18 cellular contexts compared by ENCODE assay signal in genomic region chr14:23633160-23633701, GRCh38. TPM values are rescaled to one million over a fixed set of nuclear protein-coding genes. Genes with fewer than 3 reads are reported as not detected.
DNase-seq lines count a peak whose midpoint lies in the region; ATAC-seq and TF ChIP-seq lines count a peak whose summit lies in the region.
"Had no signal": no experiment of that assay in that cellular context is flagged by ENCODE, and none has a peak within 500 bp of the region (broad histone marks: within the 10 kb centered on the region; RNA-seq: fewer than 3 reads in every experiment).

No MANE protein-coding gene starts in this region.

- H3K9me3 ChIP-seq in adipocyte (ENCODE audit: control insufficient read depth, low read length): no peaks in the 10 kb centered on the region
- no peaks in the 10 kb centered on the region for H3K9me3 ChIP-seq in hepatocyte (ENCODE audit: low read depth)
- no peaks in the 10 kb centered on the region for H3K9me3 ChIP-seq in MM.1S (replicated peaks; ENCODE audit: insufficient read depth, low read length)
- H3K9me3 ChIP-seq in lower lobe of right lung: no peaks in the 10 kb centered on the region
- H3K9me3 ChIP-seq: MG63 had no signal

- H3K79me2 ChIP-seq in hepatocyte (no peaks in the 10 kb centered on the region), MM.1S (ENCODE audit: low read length) (no peaks in the 10 kb centered on the region)

- H4K20me1 ChIP-seq in hepatocyte (ENCODE audit: insufficient read depth, poor library complexity, severe bottlenecking): no peaks in the 10 kb centered on the region
- no peaks in the 10 kb centered on the region for H4K20me1 ChIP-seq in MM.1S (ENCODE audit: insufficient read depth, low read length)

- DNase-seq in NCI-H82 (lab: John Stamatoyannopoulos, UW) (peak; percentile 11), NCI-H82 treated with DMSO at 0.1 percent for 48 hours (lab: John Stamatoyannopoulos, UW; ENCODE audit: unreplicated experiment) (no peak), adipocyte (ENCODE audit: low read depth) (peak; percentile 23), hepatocyte (ENCODE audit: low spot score) (peak; percentile 55), MM.1S (no peak), lower lobe of right lung (no peak)
- DNase-seq in stimulated activated effector memory CD8-positive, alpha-beta T cell treated with anti-CD3 and anti-CD28 coated beads, Interleukin-12 subunit alpha, Interleukin-12 subunit beta, amount 100 ng/mL, for 72 hours (ENCODE audit: low spot score in 2 of 2): no peak
- DNase-seq: ACHN; activated B cell treated with CpG ODN at 0.5 μM for 24 hours; activated naive CD4-positive, alpha-beta T cell treated with anti-CD3 and anti-CD28 coated beads, Interleukin-2, amount 10 ng/mL, durations not matched to agents 7 days and 5 days; caudate nucleus; COR-L47; MG63; NCI-H2171; occipital lobe; substantia nigra had no signal

- H3K9me2 ChIP-seq in hepatocyte (replicated peaks; ENCODE audit: insufficient read depth) (no peaks in the 10 kb centered on the region), MM.1S (replicated peaks; ENCODE audit: insufficient read depth, low read length) (no peaks in the 10 kb centered on the region)

- TF ChIP-seq CTCF in hepatocyte (IDR thresholded peaks at IDR 0.05; ENCODE audit: poor library complexity): no peak
- TF ChIP-seq CTCF in MM.1S (IDR thresholded peaks at IDR 0.05; ENCODE audit: low read length): no peak
- TF ChIP-seq CTCF in lower lobe of right lung (IDR thresholded peaks at IDR 0.05): no peak

- H3K9ac ChIP-seq in adipocyte (ENCODE audit: low read length): no peak overlapping the region
- no peak overlapping the region for H3K9ac ChIP-seq in MM.1S (ENCODE audit: low read length)

- no peak overlapping the region for H3K4me3 Mint-ChIP-seq in stimulated activated effector memory CD8-positive, alpha-beta T cell treated with anti-CD3 and anti-CD28 coated beads, Interleukin-12 subunit alpha, Interleukin-12 subunit beta, amount 100 ng/mL, for 72 hours
- H3K4me3 Mint-ChIP-seq: activated B cell treated with CpG ODN at 0.5 μM for 24 hours; activated naive CD4-positive, alpha-beta T cell treated with anti-CD3 and anti-CD28 coated beads, Interleukin-2, amount 10 ng/mL, durations not matched to agents 7 days and 5 days had no signal

- intact Hi-C loops in lower lobe of right lung (cut with DNase I): no loop called here

- no peak for ATAC-seq in stimulated activated effector memory CD8-positive, alpha-beta T cell treated with anti-CD3 and anti-CD28 coated beads, Interleukin-12 subunit alpha, Interleukin-12 subunit beta, amount 100 ng/mL, for 72 hours
- ATAC-seq in GM18519 (IDR thresholded peaks at IDR 0.05; ENCODE audit: low FRiP score, unreplicated experiment): no peak
- ATAC-seq in lower lobe of right lung: no peak
- ATAC-seq: esophagus mucosa had no signal

- H3K27ac ChIP-seq in hepatocyte (peak overlapping the region; percentile 60), MM.1S (ENCODE audit: low read length) (no peak overlapping the region), lower lobe of right lung (no peak overlapping the region)

- WGBS in hepatocyte (ENCODE audit: low lambda C conversion rate, missing lambda C conversion rate): 59% methylated on average over 4 of the region's 4 CpGs

- no peaks in the 10 kb centered on the region for H3K36me3 Mint-ChIP-seq in stimulated activated effector memory CD8-positive, alpha-beta T cell treated with anti-CD3 and anti-CD28 coated beads, Interleukin-12 subunit alpha, Interleukin-12 subunit beta, amount 100 ng/mL, for 72 hours
- H3K36me3 Mint-ChIP-seq: activated naive CD4-positive, alpha-beta T cell treated with anti-CD3 and anti-CD28 coated beads, Interleukin-2, amount 10 ng/mL, durations not matched to agents 7 days and 5 days had no signal

- H3F3A ChIP-seq in MM.1S (ENCODE audit: insufficient read depth, low read length): no peaks in the 10 kb centered on the region

- H3K27ac Mint-ChIP-seq in stimulated activated effector memory CD8-positive, alpha-beta T cell treated with anti-CD3 and anti-CD28 coated beads, Interleukin-12 subunit alpha, Interleukin-12 subunit beta, amount 100 ng/mL, for 72 hours: peak overlapping the region; percentile 68
- H3K27ac Mint-ChIP-seq: activated B cell treated with CpG ODN at 0.5 μM for 24 hours; activated naive CD4-positive, alpha-beta T cell treated with anti-CD3 and anti-CD28 coated beads, Interleukin-2, amount 10 ng/mL, durations not matched to agents 7 days and 5 days had no signal

- H3K4me3 ChIP-seq in adipocyte (ENCODE audit: low read length) (no peak overlapping the region), hepatocyte (no peak overlapping the region), MM.1S (ENCODE audit: low read length) (no peak overlapping the region), lower lobe of right lung (no peak overlapping the region)
- H3K4me3 ChIP-seq: MG63 had no signal

- no peaks in the 10 kb centered on the region for H3K9me3 Mint-ChIP-seq in stimulated activated effector memory CD8-positive, alpha-beta T cell treated with anti-CD3 and anti-CD28 coated beads, Interleukin-12 subunit alpha, Interleukin-12 subunit beta, amount 100 ng/mL, for 72 hours
- H3K9me3 Mint-ChIP-seq: activated B cell treated with CpG ODN at 0.5 μM for 24 hours; activated naive CD4-positive, alpha-beta T cell treated with anti-CD3 and anti-CD28 coated beads, Interleukin-2, amount 10 ng/mL, durations not matched to agents 7 days and 5 days had no signal

- peaks cover 28% of the 10 kb centered on the region for H3K4me1 Mint-ChIP-seq in stimulated activated effector memory CD8-positive, alpha-beta T cell treated with anti-CD3 and anti-CD28 coated beads, Interleukin-12 subunit alpha, Interleukin-12 subunit beta, amount 100 ng/mL, for 72 hours

- H3K27me3 ChIP-seq in adipocyte (replicated peaks; ENCODE audit: control insufficient read depth, insufficient read depth, low read length) (no peaks in the 10 kb centered on the region), hepatocyte (no peaks in the 10 kb centered on the region), MM.1S (replicated peaks; ENCODE audit: insufficient read depth, low read length) (no peaks in the 10 kb centered on the region), lower lobe of right lung (ENCODE audit: low read depth) (no peaks in the 10 kb centered on the region)
- H3K27me3 ChIP-seq: MG63 had no signal

- H3K4me2 ChIP-seq in hepatocyte (peak overlapping the region; percentile 45), MM.1S (ENCODE audit: low read depth, low read length) (no peak overlapping the region)

- peaks cover 14% of the 10 kb centered on the region for H3K4me1 ChIP-seq in adipocyte (ENCODE audit: control insufficient read depth, insufficient read depth, low read length)
- peaks cover 28% of the 10 kb centered on the region for H3K4me1 ChIP-seq in hepatocyte (ENCODE audit: insufficient read depth)
- H3K4me1 ChIP-seq in MM.1S (ENCODE audit: low read length): no peaks in the 10 kb centered on the region
- peaks cover 11% of the 10 kb centered on the region for H3K4me1 ChIP-seq in lower lobe of right lung

- H2AFZ ChIP-seq in hepatocyte: peak overlapping the region; percentile 50
- H2AFZ ChIP-seq in MM.1S (ENCODE audit: low read length): no peak overlapping the region

- H3K36me3 ChIP-seq in adipocyte (ENCODE audit: control insufficient read depth, insufficient read depth, low read length, severe bottlenecking) (no peaks in the 10 kb centered on the region), hepatocyte (replicated peaks; ENCODE audit: insufficient read depth, low read depth) (no peaks in the 10 kb centered on the region), MM.1S (replicated peaks; ENCODE audit: insufficient read depth, low read length) (no peaks in the 10 kb centered on the region), lower lobe of right lung (peaks cover under 1% of the 10 kb centered on the region)
- H3K36me3 ChIP-seq: MG63 had no signal

RNA-seq across cellular contexts. Expression of gene DHRS2, which starts 2.9 kb away (rescaled TPM):
- total RNA-seq in hepatocyte: 10.4 and 13.2 TPM in 2 replicates
- polyA plus RNA-seq in hepatocyte: 14.2 and 15.1 TPM in 2 replicates
- total RNA-seq in lower lobe of right lung: 1.2 TPM
- total RNA-seq: activated B cell treated with CpG ODN at 0.5 μM for 24 hours, esophagus mucosa had no signal

RNA-seq across cellular contexts. Expression of gene JPH4, which starts 54.6 kb away (rescaled TPM):
- 2.3 and 2.7 TPM in 2 replicates for total RNA-seq in hepatocyte
- polyA plus RNA-seq in hepatocyte: 1.7 and 2.7 TPM in 2 replicates
- total RNA-seq in lower lobe of right lung: 5.1 TPM

Comparison
In these comparisons a context has a peak if more than half of its experiments do, and no peak if none do; other contexts are left out.
1. DNase-seq: peak in NCI-H82 (single experiment), adipocyte (single experiment) and hepatocyte (single experiment); none in NCI-H82 treated with DMSO at 0.1 percent for 48 hours (single experiment), stimulated activated effector memory CD8-positive, alpha-beta T cell treated with anti-CD3 and anti-CD28 coated beads, Interleukin-12 subunit alpha, Interleukin-12 subunit beta, amount 100 ng/mL, for 72 hours (0 of 2), MM.1S (single experiment) and lower lobe of right lung (single experiment).